Comparison of ENCODE assay signal across 20 cellular contexts in genomic region chr6:13280253-13280652, GRCh38. TPM values are rescaled to one million over a fixed set of nuclear protein-coding genes. Genes with fewer than 3 reads are reported as not detected.
A peak's percentile ranks its signal among the peaks of the same experiment; 100 is the strongest.
DNase-seq lines count a peak whose midpoint lies in the region; ATAC-seq and TF ChIP-seq lines count a peak whose summit lies in the region.
"Had no signal": no experiment of that assay in that cellular context is flagged by ENCODE, and none has a peak within 500 bp of the region (broad histone marks: within the 10 kb centered on the region; RNA-seq: fewer than 3 reads in every experiment).

No MANE protein-coding gene starts in this region.

- no peak overlapping the region for H3K27ac Mint-ChIP-seq in activated naive CD4-positive, alpha-beta T cell treated with anti-CD3 and anti-CD28 coated beads for 36 hours
- H3K27ac Mint-ChIP-seq in HFFc6 (no peak overlapping the region; the same call in 1 of the 2 replicates), endodermal cell (peak overlapping the region; percentile 61)
- H3K27ac Mint-ChIP-seq in stimulated activated memory B cell treated with anti-CD40 and anti-IgM and Interleukin-4, amounts not matched to agents 10 μg/mL and 1 μg/mL and 100 μg/mL, for 72 hours = no peak overlapping the region

- H3K27me3 Mint-ChIP-seq in activated naive CD4-positive, alpha-beta T cell treated with anti-CD3 and anti-CD28 coated beads for 36 hours (ENCODE audit: low read depth) = no peaks in the 10 kb centered on the region
- peaks cover 3% of the 10 kb centered on the region for H3K27me3 Mint-ChIP-seq in HFFc6 (ENCODE audit: insufficient read depth)
- no peaks in the 10 kb centered on the region for H3K27me3 Mint-ChIP-seq in endodermal cell (ENCODE audit: insufficient read depth)
- no peaks in the 10 kb centered on the region for H3K27me3 Mint-ChIP-seq in stimulated activated memory B cell treated with anti-CD40 and anti-IgM and Interleukin-4, amounts not matched to agents 10 μg/mL and 1 μg/mL and 100 μg/mL, for 72 hours

- TF ChIP-seq CTCF in HFFc6 (IDR thresholded peaks at IDR 0.05) (no peak), endodermal cell (conservative IDR thresholded peaks at IDR 0.05) (no peak), psoas muscle (IDR thresholded peaks at IDR 0.05) (no peak)

- CTCF ChIA-PET in activated naive CD4-positive, alpha-beta T cell treated with anti-CD3 and anti-CD28 coated beads for 36 hours (lab: Charles Lee) = no interaction called here

- H3K4me3 ChIP-seq in endodermal cell (ENCODE audit: low read length) = no peak overlapping the region
- H3K4me3 ChIP-seq in psoas muscle = no peak overlapping the region
- H3K4me3 ChIP-seq: MG63, Peyer's patch had no signal

- no peaks in the 10 kb centered on the region for H3K36me3 Mint-ChIP-seq in activated naive CD4-positive, alpha-beta T cell treated with anti-CD3 and anti-CD28 coated beads for 36 hours (ENCODE audit: low read depth)
- H3K36me3 Mint-ChIP-seq in HFFc6 (ENCODE audit: low read depth) = peaks cover 5% of the 10 kb centered on the region; the same call in 1 of the 2 replicates
- no peaks in the 10 kb centered on the region for H3K36me3 Mint-ChIP-seq in endodermal cell (ENCODE audit: low read depth)
- H3K36me3 Mint-ChIP-seq in stimulated activated memory B cell treated with anti-CD40 and anti-IgM and Interleukin-4, amounts not matched to agents 10 μg/mL and 1 μg/mL and 100 μg/mL, for 72 hours = peaks cover 70% of the 10 kb centered on the region

- H3K9ac ChIP-seq in endodermal cell (ENCODE audit: extremely low read depth, low read length, poor library complexity, severe bottlenecking) = no peak overlapping the region

- H3K4me1 Mint-ChIP-seq in activated naive CD4-positive, alpha-beta T cell treated with anti-CD3 and anti-CD28 coated beads for 36 hours (ENCODE audit: low read depth) = peaks cover 8% of the 10 kb centered on the region
- H3K4me1 Mint-ChIP-seq in HFFc6 (ENCODE audit: low read depth) = peaks cover 28% of the 10 kb centered on the region
- H3K4me1 Mint-ChIP-seq in endodermal cell = peaks cover 9% of the 10 kb centered on the region
- H3K4me1 Mint-ChIP-seq in stimulated activated memory B cell treated with anti-CD40 and anti-IgM and Interleukin-4, amounts not matched to agents 10 μg/mL and 1 μg/mL and 100 μg/mL, for 72 hours = peaks cover 77% of the 10 kb centered on the region

- no peaks in the 10 kb centered on the region for H3K27me3 ChIP-seq in endodermal cell (ENCODE audit: control insufficient read depth, insufficient read depth, low read length, poor library complexity, severe bottlenecking)
- no peaks in the 10 kb centered on the region for H3K27me3 ChIP-seq in psoas muscle (ENCODE audit: insufficient read depth in 3 of 3, low read length in 2 of 3)
- H3K27me3 ChIP-seq: MG63, Peyer's patch had no signal

- H3K9me3 ChIP-seq in endodermal cell (ENCODE audit: control insufficient read depth, low read length) (no peaks in the 10 kb centered on the region), psoas muscle (no peaks in the 10 kb centered on the region)
- H3K9me3 ChIP-seq: MG63, Peyer's patch had no signal

- peak; percentile 40 for ATAC-seq in stimulated activated memory B cell treated with anti-CD40 and anti-IgM and Interleukin-4, amounts not matched to agents 10 μg/mL and 1 μg/mL and 100 μg/mL, for 72 hours
- ATAC-seq in psoas muscle (no peak), GM19395 (IDR thresholded peaks at IDR 0.05; ENCODE audit: unreplicated experiment) (no peak)

- 72% methylated on average over 4 of the region's 4 CpGs; no CpG with 5 or more reads in 1 of the 2 experiments for WGBS in endodermal cell (ENCODE audit: insufficient coverage in 1 of 2, insufficient read length in 1 of 2), 2 experiments
- whole genome bisulfite sequencing in psoas muscle, 3 donors = 70 to 83% (median 72%) methylated on average over 4 of the region's 4 CpGs

- intact Hi-C loops in activated naive CD4-positive, alpha-beta T cell treated with anti-CD3 and anti-CD28 coated beads for 36 hours (cut with micrococcal nuclease) = no loop called here
- intact Hi-C loops in psoas muscle (cut with DNase I) = no loop called here

- H3K9me3 Mint-ChIP-seq in activated naive CD4-positive, alpha-beta T cell treated with anti-CD3 and anti-CD28 coated beads for 36 hours = no peaks in the 10 kb centered on the region
- no peaks in the 10 kb centered on the region for H3K9me3 Mint-ChIP-seq in HFFc6
- H3K9me3 Mint-ChIP-seq in endodermal cell = no peaks in the 10 kb centered on the region
- no peaks in the 10 kb centered on the region for H3K9me3 Mint-ChIP-seq in stimulated activated memory B cell treated with anti-CD40 and anti-IgM and Interleukin-4, amounts not matched to agents 10 μg/mL and 1 μg/mL and 100 μg/mL, for 72 hours

- H3K36me3 ChIP-seq in endodermal cell (ENCODE audit: control insufficient read depth, insufficient read depth, low read length) (peaks cover 43% of the 10 kb centered on the region), psoas muscle (ENCODE audit: insufficient read depth in 1 of 2, low read depth in 1 of 2) (peaks cover 0 to 7% of the 10 kb centered on the region in 2 donors)
- H3K36me3 ChIP-seq: MG63, Peyer's patch had no signal

- H3K27ac ChIP-seq in endodermal cell (ENCODE audit: low read depth, low read length) = no peak overlapping the region
- no peak overlapping the region for H3K27ac ChIP-seq in psoas muscle
- H3K27ac ChIP-seq: 22Rv1, Peyer's patch had no signal

- H3K4me3 Mint-ChIP-seq in activated naive CD4-positive, alpha-beta T cell treated with anti-CD3 and anti-CD28 coated beads for 36 hours = no peak overlapping the region
- H3K4me3 Mint-ChIP-seq in HFFc6 = 0 out of 2 replicates have a peak overlapping the region, but pooled peaks have one; percentile 15
- H3K4me3 Mint-ChIP-seq in endodermal cell = no peak overlapping the region
- H3K4me3 Mint-ChIP-seq in stimulated activated memory B cell treated with anti-CD40 and anti-IgM and Interleukin-4, amounts not matched to agents 10 μg/mL and 1 μg/mL and 100 μg/mL, for 72 hours = no peak overlapping the region

- H3K4me1 ChIP-seq in endodermal cell (ENCODE audit: control insufficient read depth, insufficient read depth, low read length) (peaks cover 5% of the 10 kb centered on the region), psoas muscle (no peaks in the 10 kb centered on the region)
- H3K4me1 ChIP-seq: Peyer's patch had no signal

- DNase-seq in activated naive CD4-positive, alpha-beta T cell treated with anti-CD3 and anti-CD28 coated beads for 36 hours = peak; percentile 26
- DNase-seq in activated naive CD4-positive, alpha-beta T cell (lab: John Stamatoyannopoulos, UW) = no peak
- DNase-seq in HFFc6 (no peak), endodermal cell (no peak), psoas muscle (no peak), HPDE6-E6E7 (ENCODE audit: extremely low spot score) (no peak)
- DNase-seq: ACHN, EL, GF-D8, MG63, NCI-H1417, NCI-H1694 treated with DMSO at 0.1 percent for 48 hours, NCI-H2081 treated with DMSO at 0.1 percent for 48 hours, NCI-H2171 treated with DMSO at 0.1 percent for 48 hours, NCI-H524 treated with DMSO at 0.1 percent for 48 hours, NCI-H82, Peyer's patch had no signal

RNA-seq across cellular contexts. Expression of gene TBC1D7, which starts 48.1 kb away (rescaled TPM):
- 10 to 100 TPM; 25.4 to 27.1 TPM for total RNA-seq in activated naive CD4-positive, alpha-beta T cell treated with anti-CD3 and anti-CD28 coated beads for 36 hours
- total RNA-seq in HFFc6 (2021; fragmentation: NEBNext Ultra II Directional; extraction: Animal tissue kit (Norgen Biotek cat#: 25700)) = 10 to 100 TPM; 11.5 to 15.1 (median 14.6) TPM
- total RNA-seq in endodermal cell (10 to 100 TPM; 37.7 to 59.0 TPM), psoas muscle (10 to 100 TPM in 3 of 4 donors, 1 to 10 TPM in 1; 9.4 to 12.0 (median 10.3) TPM)
- 46.2 TPM for polyA plus RNA-seq in endodermal cell (2013, experiment 1 of 2)
- polyA plus RNA-seq in endodermal cell (2013, experiment 2 of 2) = 46.3 TPM
- polyA plus RNA-seq in psoas muscle = 10 to 100 TPM; 14.8 to 19.4 (median 17.4) TPM
